ENCODE assay signal across 10 cellular contexts in the genomic region with DNA sequence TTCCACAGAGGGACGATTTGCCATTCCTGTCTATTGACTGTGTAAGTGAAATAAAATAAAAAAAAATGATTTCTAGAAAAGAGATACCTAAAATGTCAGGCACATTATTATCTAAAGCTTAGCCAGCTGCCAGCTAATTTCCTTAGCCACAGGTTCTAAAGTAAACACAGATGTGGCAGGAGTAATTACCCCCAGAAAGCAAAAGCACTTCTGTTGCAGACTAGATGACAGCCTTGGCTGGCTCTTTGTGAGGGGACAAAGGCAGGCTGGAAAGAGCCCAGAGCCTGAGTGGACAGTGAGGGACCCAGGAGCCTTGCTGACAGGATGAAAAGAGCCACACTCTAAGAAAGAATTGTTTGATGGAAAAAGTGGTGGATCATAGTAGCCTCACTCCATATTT.
DNase-seq lines count a peak whose midpoint lies in the region; ATAC-seq, FAIRE-seq and TF ChIP-seq lines count a peak whose summit lies in the region.
"Had no signal": no experiment of that assay in that cellular context is flagged by ENCODE, and none has a peak within 500 bp of the region (broad histone marks: within the 10 kb centered on the region; RNA-seq: fewer than 3 reads in every experiment).

No MANE protein-coding gene starts in this region.

- H3F3A ChIP-seq in smooth muscle cell (ENCODE audit: low read depth), result peaks cover 14% of the 10 kb centered on the region

- H3K9me3 ChIP-seq in endothelial cell of umbilical vein (replicated peaks; ENCODE audit: control insufficient read depth, insufficient read depth, low read length) (no peaks in the 10 kb centered on the region), smooth muscle cell (replicated peaks; ENCODE audit: low read depth) (no peaks in the 10 kb centered on the region)

- H3K9ac ChIP-seq in endothelial cell of umbilical vein (replicated peaks; ENCODE audit: extremely low read depth, insufficient read depth, low read length), result no peak overlapping the region
- no peak overlapping the region for H3K9ac ChIP-seq in smooth muscle cell (ENCODE audit: low read depth)

- POLR2A ChIA-PET in endothelial cell of umbilical vein (lab: Charles Lee) (no interaction called here), RWPE1 (lab: Yijun Ruan, JAX; ENCODE audit: low non-redundant PET) (no interaction called here)

- FAIRE-seq in endothelial cell of umbilical vein (lab: Jason Lieb, UNC), result no peak

- WGBS in smooth muscle cell (ENCODE audit: low lambda C conversion rate), result 56% methylated on average over 1 of the region's 1 CpG

- in situ Hi-C loops in ACHN (cut with HindIII; ENCODE audit: low pct_ligation_motif_present, low pct_unique_long_range_greater_than_20kb, low sequenced_read_pairs), result no loop called here

- no peaks in the 10 kb centered on the region for H3K9me1 ChIP-seq in endothelial cell of umbilical vein (replicated peaks; ENCODE audit: control insufficient read depth, extremely low read depth, insufficient read depth, low read length)

- no peaks in the 10 kb centered on the region for H3K36me3 ChIP-seq in endothelial cell of umbilical vein (ENCODE audit: control insufficient read depth in 2 of 2, extremely low read depth in 1 of 2, insufficient read depth in 2 of 2, low read length in 2 of 2)
- no peaks in the 10 kb centered on the region for H3K36me3 ChIP-seq in smooth muscle cell (ENCODE audit: low read depth)

- TF ChIP-seq CTCF in endothelial cell of umbilical vein (IDR thresholded peaks at IDR 0.05; ENCODE audit: extremely low read depth in 1 of 2, insufficient read depth in 1 of 2, low read depth in 1 of 2, low read length in 2 of 2) (no peak), smooth muscle cell (IDR thresholded peaks at IDR 0.05; ENCODE audit: borderline replicate concordance, insufficient read depth, poor library complexity, severe bottlenecking) (no peak), RWPE1 (conservative IDR thresholded peaks at IDR 0.05; ENCODE audit: low read depth) (no peak)

- H3K27me3 ChIP-seq in endothelial cell of umbilical vein (ENCODE audit: control insufficient read depth in 2 of 2, insufficient read depth in 2 of 2, low read length in 2 of 2) (no peaks in the 10 kb centered on the region), smooth muscle cell (ENCODE audit: low read depth) (no peaks in the 10 kb centered on the region)

- no peak for TF ChIP-seq POLR2A in endothelial cell of umbilical vein (IDR thresholded peaks at IDR 0.05; ENCODE audit: low read depth, low read length)

- CTCF ChIA-PET in endothelial cell of umbilical vein (lab: Charles Lee) (interaction anchor here (1.5 kb wide), 1 partner anchor 58 kb away, joined by 4 read pairs; no protein-coding TSS in a partner anchor), RWPE1 (lab: Yijun Ruan, JAX) (no interaction called here)

- H2AFZ ChIP-seq in endothelial cell of umbilical vein (ENCODE audit: low read depth, low read length) (peak overlapping the region; percentile 56), smooth muscle cell (ENCODE audit: low read depth) (no peak overlapping the region)

- DNase-seq in NCI-H1092 treated with DMSO at 0.1 percent for 48 hours (lab: John Stamatoyannopoulos, UW) (peak; percentile 94), NCI-H526 treated with DMSO at 0.1 percent for 48 hours (lab: John Stamatoyannopoulos, UW) (peak; percentile 55), endothelial cell of umbilical vein (ENCODE audit: low read depth, low spot score) (peak; percentile 38), smooth muscle cell (lab: John Stamatoyannopoulos, UW; ENCODE audit: unreplicated experiment) (no peak), ACHN (no peak), left lobe of liver (ENCODE audit: low spot score) (no peak), RWPE1 (ENCODE audit: low spot score) (no peak)
- DNase-seq: activated CD8-positive, alpha-beta T cell treated with anti-CD3 and anti-CD28 coated beads, Interleukin-2, amount 10 ng/mL, durations not matched to agents 7 days and 5 days had no signal

- H4K20me1 ChIP-seq in endothelial cell of umbilical vein (replicated peaks; ENCODE audit: control insufficient read depth, extremely low read depth, insufficient read depth, low read length) (no peaks in the 10 kb centered on the region), smooth muscle cell (ENCODE audit: low read depth) (no peaks in the 10 kb centered on the region)

- dilution Hi-C loops in endothelial cell of umbilical vein (cut with MboI; ENCODE audit: extremely low pct_ligation_motif_present, low sequenced_read_pairs), result no loop called here

- intact Hi-C loops in endothelial cell of umbilical vein (cut with micrococcal nuclease), result no loop called here

- H3K79me2 ChIP-seq in endothelial cell of umbilical vein (ENCODE audit: control insufficient read depth, insufficient read depth, low read length) (no peaks in the 10 kb centered on the region), smooth muscle cell (ENCODE audit: low read depth) (no peaks in the 10 kb centered on the region)

- H3K4me3 ChIP-seq in endothelial cell of umbilical vein (replicated peaks in 1 of 3; ENCODE audit: insufficient read depth in 1 of 3, low read depth in 1 of 3, low read length in 3 of 3), result no peak overlapping the region
- no peak overlapping the region for H3K4me3 ChIP-seq in smooth muscle cell
- H3K4me3 ChIP-seq: lung, skin epidermis had no signal

- no TSS peak for BruUV-seq in endothelial cell of umbilical vein (replicated peaks; lab: Mats Ljungman, UMichigan)

- peaks cover 10% of the 10 kb centered on the region for H3K4me1 ChIP-seq in endothelial cell of umbilical vein (ENCODE audit: control insufficient read depth, extremely low read depth, insufficient read depth, low read length)
- peaks cover 25% of the 10 kb centered on the region for H3K4me1 ChIP-seq in smooth muscle cell (ENCODE audit: low read depth)

- H3K4me2 ChIP-seq in endothelial cell of umbilical vein (ENCODE audit: insufficient read depth, low read length) (no peak overlapping the region), smooth muscle cell (peak overlapping the region; percentile 57)

- H3K27ac ChIP-seq in endothelial cell of umbilical vein (ENCODE audit: insufficient read depth, low read depth, low read length) (no peak overlapping the region), smooth muscle cell (ENCODE audit: low read depth) (peak overlapping the region; percentile 70), RWPE1 (no peak overlapping the region)

- no peak for ATAC-seq in left lobe of liver
- ATAC-seq: activated CD8-positive, alpha-beta T cell treated with anti-CD3 and anti-CD28 coated beads, Interleukin-2, amount 10 ng/mL, durations not matched to agents 7 days and 5 days had no signal

TF ChIP-seq in endothelial cell of umbilical vein, 7 proteins besides CTCF, POLR2A, EP300 and RAD21:
- peak; percentile 9 for TF ChIP-seq GATA2 (IDR thresholded peaks at IDR 0.05; ENCODE audit: insufficient read depth, insufficient read length, low read depth, low read length)
- no peak for TF ChIP-seq JUN (IDR thresholded peaks at IDR 0.05; ENCODE audit: borderline replicate concordance, insufficient read depth, insufficient read length, low read depth)
- TF ChIP-seq MYC (IDR thresholded peaks at IDR 0.05; ENCODE audit: low read depth, low read length), result no peak
- no peak for TF ChIP-seq EZH2 (IDR thresholded peaks at IDR 0.05; ENCODE audit: borderline replicate concordance, low read depth, low read length, severe bottlenecking)

Comparison
In these comparisons a context has a peak if more than half of its experiments do, and no peak if none do; other contexts are left out.
1. DNase-seq: peak in NCI-H1092 treated with DMSO at 0.1 percent for 48 hours (single experiment), NCI-H526 treated with DMSO at 0.1 percent for 48 hours (single experiment) and endothelial cell of umbilical vein (single experiment); none in smooth muscle cell (single experiment), ACHN (single experiment), left lobe of liver (single experiment) and RWPE1 (single experiment).